1 cellular context compared by ENCODE assay signal in genomic region chr6:23728707-23729106, GRCh38.
TF ChIP-seq lines count a peak whose summit lies in the region.

No MANE protein-coding gene starts in this region.

TF ChIP-seq in WTC11, 78 proteins besides CTCF, POLR2A, EP300 and RAD21 (continued from another document):
- no peak for TF ChIP-seq PRDM15 (CRISPR knock-in tag; IDR thresholded peaks at IDR 0.05)
TF ChIP-seq in WTC11: peak in this region for 0.
